In genomic region chr2:55268288-55268906, GRCh38 we compare ENCODE assay signal across 8 cellular contexts. TPM values are rescaled to one million over a fixed set of nuclear protein-coding genes. Genes with fewer than 3 reads are reported as not detected.
A peak's percentile ranks its signal among the peaks of the same experiment; 100 is the strongest.
DNase-seq lines count a peak whose midpoint lies in the region; ATAC-seq lines count a peak whose summit lies in the region.

No MANE protein-coding gene starts in this region.

- no peaks in the 10 kb centered on the region for H3K9me3 ChIP-seq in iPS-15b (ENCODE audit: control insufficient read depth, insufficient read depth, low read length)

- no peaks in the 10 kb centered on the region for H3K27me3 ChIP-seq in iPS-15b (ENCODE audit: control insufficient read depth, insufficient read depth, low read length)

- peaks cover 19% of the 10 kb centered on the region for H3K4me1 Mint-ChIP-seq in activated CD8-positive, alpha-beta memory T cell treated with anti-CD3 and anti-CD28 coated beads, Interleukin-2, amount 10 ng/mL, durations not matched to agents 7 days and 5 days
- H3K4me1 Mint-ChIP-seq in activated CD8-positive, alpha-beta T cell treated with anti-CD3 and anti-CD28 coated beads, Interleukin-2, amount 10 ng/mL, durations not matched to agents 7 days and 5 days (ENCODE audit: low read depth), result peaks cover 13% of the 10 kb centered on the region
- H3K4me1 Mint-ChIP-seq in stimulated activated naive CD8-positive, alpha-beta T cell treated with anti-CD3 and anti-CD28 coated beads, Interleukin-15, amount 100 ng/mL, for 72 hours, result peaks cover 19% of the 10 kb centered on the region

- H3K36me3 ChIP-seq in iPS-15b (ENCODE audit: control insufficient read depth, insufficient read depth, low read length), result peaks cover 3% of the 10 kb centered on the region

- H3K4me3 ChIP-seq in iPS-15b (ENCODE audit: low read depth, low read length), result peak overlapping the region; percentile 88

- DNase-seq in activated CD8-positive, alpha-beta memory T cell treated with anti-CD3 and anti-CD28 coated beads, Interleukin-2, amount 10 ng/mL, durations not matched to agents 7 days and 5 days, result no peak
- no peak for DNase-seq in activated CD8-positive, alpha-beta memory T cell treated with anti-CD3 and anti-CD28 coated beads, Interleukin-2, amount 50 U/mL, for 4 hours
- no peak for DNase-seq in activated CD8-positive, alpha-beta T cell treated with anti-CD3 and anti-CD28 coated beads, Interleukin-2, amount 10 ng/mL, durations not matched to agents 7 days and 5 days
- peak in 1 of 2 donors; percentile 8 for DNase-seq in stimulated activated naive CD8-positive, alpha-beta T cell treated with anti-CD3 and anti-CD28 coated beads, Interleukin-15, amount 100 ng/mL, for 72 hours
- DNase-seq in NCI-H2081 treated with DMSO at 0.1 percent for 48 hours (lab: John Stamatoyannopoulos, UW) (no peak), iPS-NIHi7 (ENCODE audit: extremely low spot score) (no peak)

- POLR2A ChIA-PET in activated CD8-positive, alpha-beta T cell treated with anti-CD3 and anti-CD28 coated beads, Interleukin-2, amount 10 ng/mL, durations not matched to agents 7 days and 5 days (lab: Charles Lee), result interaction anchor here (1.0 to 2.3 kb wide), 2 partner anchors 32 to 36 kb away, joined by 3 to 8 read pairs; partner anchors contain the start of genes CLHC1 and RPS27A

- ATAC-seq in activated CD8-positive, alpha-beta memory T cell treated with anti-CD3 and anti-CD28 coated beads, Interleukin-2, amount 10 ng/mL, durations not matched to agents 7 days and 5 days, result no peak
- no peak for ATAC-seq in activated CD8-positive, alpha-beta T cell treated with anti-CD3 and anti-CD28 coated beads, Interleukin-2, amount 10 ng/mL, durations not matched to agents 7 days and 5 days
- ATAC-seq in stimulated activated naive CD8-positive, alpha-beta T cell treated with anti-CD3 and anti-CD28 coated beads, Interleukin-15, amount 100 ng/mL, for 72 hours, result no peak
- no peak for ATAC-seq in GM21528 (IDR thresholded peaks at IDR 0.05; ENCODE audit: low FRiP score, unreplicated experiment)

- peak overlapping the region; percentile 82 for H3K9ac ChIP-seq in iPS-15b (ENCODE audit: low read depth, low read length)

- H3K4me3 Mint-ChIP-seq in activated CD8-positive, alpha-beta memory T cell treated with anti-CD3 and anti-CD28 coated beads, Interleukin-2, amount 10 ng/mL, durations not matched to agents 7 days and 5 days, result peak overlapping the region; percentile 92
- H3K4me3 Mint-ChIP-seq in activated CD8-positive, alpha-beta T cell treated with anti-CD3 and anti-CD28 coated beads, Interleukin-2, amount 10 ng/mL, durations not matched to agents 7 days and 5 days, result peak overlapping the region; percentile 94
- peak overlapping the region; percentile 96 to 99 for H3K4me3 Mint-ChIP-seq in stimulated activated naive CD8-positive, alpha-beta T cell treated with anti-CD3 and anti-CD28 coated beads, Interleukin-15, amount 100 ng/mL, for 72 hours

- no peaks in the 10 kb centered on the region for H3K4me1 ChIP-seq in iPS-15b (ENCODE audit: control insufficient read depth, insufficient read depth, low read length)

- peak overlapping the region; percentile 92 for H3K27ac Mint-ChIP-seq in activated CD8-positive, alpha-beta memory T cell treated with anti-CD3 and anti-CD28 coated beads, Interleukin-2, amount 10 ng/mL, durations not matched to agents 7 days and 5 days
- peak overlapping the region; percentile 94 for H3K27ac Mint-ChIP-seq in activated CD8-positive, alpha-beta T cell treated with anti-CD3 and anti-CD28 coated beads, Interleukin-2, amount 10 ng/mL, durations not matched to agents 7 days and 5 days
- peak overlapping the region; percentile 97 to 99 for H3K27ac Mint-ChIP-seq in stimulated activated naive CD8-positive, alpha-beta T cell treated with anti-CD3 and anti-CD28 coated beads, Interleukin-15, amount 100 ng/mL, for 72 hours

- peaks cover 11% of the 10 kb centered on the region for H3K36me3 Mint-ChIP-seq in activated CD8-positive, alpha-beta memory T cell treated with anti-CD3 and anti-CD28 coated beads, Interleukin-2, amount 10 ng/mL, durations not matched to agents 7 days and 5 days
- peaks cover 13% of the 10 kb centered on the region for H3K36me3 Mint-ChIP-seq in activated CD8-positive, alpha-beta T cell treated with anti-CD3 and anti-CD28 coated beads, Interleukin-2, amount 10 ng/mL, durations not matched to agents 7 days and 5 days (ENCODE audit: low read depth)

- no peaks in the 10 kb centered on the region for H3K9me3 Mint-ChIP-seq in activated CD8-positive, alpha-beta memory T cell treated with anti-CD3 and anti-CD28 coated beads, Interleukin-2, amount 10 ng/mL, durations not matched to agents 7 days and 5 days (ENCODE audit: low read depth)
- H3K9me3 Mint-ChIP-seq in activated CD8-positive, alpha-beta T cell treated with anti-CD3 and anti-CD28 coated beads, Interleukin-2, amount 10 ng/mL, durations not matched to agents 7 days and 5 days (ENCODE audit: insufficient read depth), result no peaks in the 10 kb centered on the region
- H3K9me3 Mint-ChIP-seq in stimulated activated naive CD8-positive, alpha-beta T cell treated with anti-CD3 and anti-CD28 coated beads, Interleukin-15, amount 100 ng/mL, for 72 hours, result no peaks in the 10 kb centered on the region

- H3K27me3 Mint-ChIP-seq in activated CD8-positive, alpha-beta memory T cell treated with anti-CD3 and anti-CD28 coated beads, Interleukin-2, amount 10 ng/mL, durations not matched to agents 7 days and 5 days, result peaks cover 3% of the 10 kb centered on the region
- no peaks in the 10 kb centered on the region for H3K27me3 Mint-ChIP-seq in activated CD8-positive, alpha-beta T cell treated with anti-CD3 and anti-CD28 coated beads, Interleukin-2, amount 10 ng/mL, durations not matched to agents 7 days and 5 days (ENCODE audit: low read depth)
- no peaks in the 10 kb centered on the region for H3K27me3 Mint-ChIP-seq in stimulated activated naive CD8-positive, alpha-beta T cell treated with anti-CD3 and anti-CD28 coated beads, Interleukin-15, amount 100 ng/mL, for 72 hours

- CTCF ChIA-PET in activated CD8-positive, alpha-beta memory T cell treated with anti-CD3 and anti-CD28 coated beads, Interleukin-2, amount 10 ng/mL, durations not matched to agents 7 days and 5 days (lab: Charles Lee), result no interaction called here
- CTCF ChIA-PET in activated CD8-positive, alpha-beta T cell treated with anti-CD3 and anti-CD28 coated beads, Interleukin-2, amount 10 ng/mL, durations not matched to agents 7 days and 5 days (lab: Charles Lee), result interaction anchor here (0.8 kb wide), 1 partner anchor 13 kb away, joined by 3 read pairs; no protein-coding TSS in a partner anchor

RNA-seq across cellular contexts. Expression of gene MTIF2, which starts 0.6 kb away (rescaled TPM):
- total RNA-seq in activated CD8-positive, alpha-beta memory T cell treated with anti-CD3 and anti-CD28 coated beads, Interleukin-2, amount 10 ng/mL, durations not matched to agents 7 days and 5 days, result 10 to 100 TPM; 27.7 to 33.5 TPM
- total RNA-seq in activated CD8-positive, alpha-beta T cell treated with anti-CD3 and anti-CD28 coated beads, Interleukin-2, amount 10 ng/mL, durations not matched to agents 7 days and 5 days, result 10 to 100 TPM; 26.1 to 28.5 TPM

RNA-seq across cellular contexts. Expression of gene RPS27A, which starts 35.9 kb away (rescaled TPM):
- 100 to 1,000 TPM; 733 to 818 TPM for total RNA-seq in activated CD8-positive, alpha-beta memory T cell treated with anti-CD3 and anti-CD28 coated beads, Interleukin-2, amount 10 ng/mL, durations not matched to agents 7 days and 5 days
- total RNA-seq in activated CD8-positive, alpha-beta T cell treated with anti-CD3 and anti-CD28 coated beads, Interleukin-2, amount 10 ng/mL, durations not matched to agents 7 days and 5 days, result 100 to 1,000 TPM; 889 to 959 TPM

RNA-seq across cellular contexts. Expression of gene CLHC1, which starts 36.3 kb away (rescaled TPM):
- total RNA-seq in activated CD8-positive, alpha-beta memory T cell treated with anti-CD3 and anti-CD28 coated beads, Interleukin-2, amount 10 ng/mL, durations not matched to agents 7 days and 5 days, result 10 to 100 TPM; 11.5 to 15.1 TPM
- total RNA-seq in activated CD8-positive, alpha-beta T cell treated with anti-CD3 and anti-CD28 coated beads, Interleukin-2, amount 10 ng/mL, durations not matched to agents 7 days and 5 days, result 1 to 10 TPM; 6.3 to 8.5 TPM
